ENCODE assay signal across 39 cellular contexts in genomic region chr14:27278341-27278740, GRCh38.
"Had no signal": no experiment of that assay in that cellular context is flagged by ENCODE, and none has a peak within 500 bp of the region (broad histone marks: within the 10 kb centered on the region; RNA-seq: fewer than 3 reads in every experiment).

No MANE protein-coding gene starts in this region.

- H3K4me1 Mint-ChIP-seq: activated naive CD4-positive, alpha-beta T cell treated with anti-CD3 and anti-CD28 coated beads, Interleukin-2, amount 10 ng/mL, durations not matched to agents 7 days and 5 days; activated naive CD4-positive, alpha-beta T cell treated with anti-CD3 and anti-CD28 coated beads, Interleukin-2, amount 50 U/mL, for 24 hours; activated naive CD8-positive, alpha-beta T cell treated with anti-CD3 and anti-CD28 coated beads for 36 hours; activated naive CD8-positive, alpha-beta T cell treated with anti-CD3 and anti-CD28 coated beads, Interleukin-2, amount 10 ng/mL, durations not matched to agents 7 days and 5 days; activated naive CD8-positive, alpha-beta T cell treated with anti-CD3 and anti-CD28 coated beads, Interleukin-2, amount 50 U/mL, for 24 hours; activated T-helper 17 cell treated with anti-CD3 and anti-CD28 coated beads, Interleukin-2, amount 50 U/mL, for 72 hours; central memory CD8-positive, alpha-beta T cell had no signal

- H3K9me3 Mint-ChIP-seq: activated naive CD4-positive, alpha-beta T cell treated with anti-CD3 and anti-CD28 coated beads, Interleukin-2, amount 50 U/mL, for 24 hours had no signal

- H3K27me3 Mint-ChIP-seq: activated naive CD4-positive, alpha-beta T cell treated with anti-CD3 and anti-CD28 coated beads, Interleukin-2, amount 10 ng/mL, durations not matched to agents 7 days and 5 days; activated naive CD4-positive, alpha-beta T cell treated with anti-CD3 and anti-CD28 coated beads, Interleukin-2, amount 50 U/mL, for 24 hours; activated naive CD8-positive, alpha-beta T cell; activated naive CD8-positive, alpha-beta T cell treated with anti-CD3 and anti-CD28 coated beads for 36 hours; activated naive CD8-positive, alpha-beta T cell treated with anti-CD3 and anti-CD28 coated beads, Interleukin-2, amount 10 ng/mL, durations not matched to agents 7 days and 5 days; activated naive CD8-positive, alpha-beta T cell treated with anti-CD3 and anti-CD28 coated beads, Interleukin-2, amount 50 U/mL, for 24 hours; activated T-cell treated with anti-CD3 and anti-CD28 coated beads, Interleukin-2, amount 50 U/mL, for 24 hours; activated T-helper 17 cell treated with anti-CD3 and anti-CD28 coated beads, Interleukin-2, amount 50 U/mL, for 72 hours; brain; central memory CD8-positive, alpha-beta T cell had no signal

- H3K9me3 ChIP-seq: adrenal gland, ascending aorta, body of pancreas, breast epithelium had no signal

- H3K4me3 ChIP-seq: adrenal gland, ascending aorta, body of pancreas, breast epithelium, cardiac muscle cell had no signal

- FAIRE-seq: astrocyte, bronchial epithelial cell had no signal

- H3K27me3 ChIP-seq: adrenal gland, ascending aorta, body of pancreas, brain microvascular endothelial cell, breast epithelium, cardiac muscle cell had no signal

- DNase-seq: activated effector memory CD4-positive, alpha-beta T cell treated with anti-CD3 and anti-CD28 coated beads, Interleukin-2, amount 50 U/mL, for 16 hours; activated effector memory CD4-positive, alpha-beta T cell treated with Interleukin-2 at 50 U/mL for 16 hours; activated gamma-delta T cell; activated gamma-delta T cell treated with Interleukin-2 at 50 U/mL for 16 hours; activated naive CD4-positive, alpha-beta T cell; activated naive CD4-positive, alpha-beta T cell treated with anti-CD3 and anti-CD28 coated beads for 36 hours; activated naive CD4-positive, alpha-beta T cell treated with anti-CD3 and anti-CD28 coated beads, Interleukin-2, amount 10 ng/mL, durations not matched to agents 7 days and 5 days; activated naive CD4-positive, alpha-beta T cell treated with anti-CD3 and anti-CD28 coated beads, Interleukin-2, amount 50 U/mL, for 16 hours; activated naive CD4-positive, alpha-beta T cell treated with Interleukin-2 at 50 U/mL for 16 hours; activated naive CD8-positive, alpha-beta T cell treated with anti-CD3 and anti-CD28 coated beads for 36 hours; activated naive CD8-positive, alpha-beta T cell treated with anti-CD3 and anti-CD28 coated beads, Interleukin-2, amount 10 ng/mL, durations not matched to agents 7 days and 5 days; activated naive CD8-positive, alpha-beta T cell treated with anti-CD3 and anti-CD28 coated beads, Interleukin-2, amount 50 U/mL, for 24 hours; activated T-cell treated with anti-CD3 and anti-CD28 coated beads, Interleukin-2, amount 50 U/mL, for 24 hours; activated T-cell treated with anti-CD3 and anti-CD28 coated beads, Interleukin-2, amount 50 U/mL, for 4 hours; activated T-cell treated with anti-CD3 and anti-CD28 coated beads, Interleukin-2, amount 50 U/mL, for 48 hours; activated T-cell treated with anti-CD3 and anti-CD28 coated beads, Interleukin-2, amount 50 U/mL, for 72 hours; adrenal gland; amniotic stem cell; amygdala; anterior cingulate cortex; aorta; body of pancreas; brain microvascular endothelial cell; caudate nucleus; central memory CD4-positive, alpha-beta T cell; cerebellar nuclear complex had no signal

- H3K27ac Mint-ChIP-seq: activated naive CD4-positive, alpha-beta T cell treated with anti-CD3 and anti-CD28 coated beads for 36 hours; activated naive CD4-positive, alpha-beta T cell treated with anti-CD3 and anti-CD28 coated beads, Interleukin-2, amount 10 ng/mL, durations not matched to agents 7 days and 5 days; activated naive CD4-positive, alpha-beta T cell treated with anti-CD3 and anti-CD28 coated beads, Interleukin-2, amount 50 U/mL, for 24 hours; activated naive CD4-positive, alpha-beta T cell treated with anti-CD3 and anti-CD28 coated beads, Interleukin-2, amount 50 U/mL, for 72 hours; activated naive CD8-positive, alpha-beta T cell; activated naive CD8-positive, alpha-beta T cell treated with anti-CD3 and anti-CD28 coated beads for 36 hours; activated naive CD8-positive, alpha-beta T cell treated with anti-CD3 and anti-CD28 coated beads, Interleukin-2, amount 10 ng/mL, durations not matched to agents 7 days and 5 days; activated naive CD8-positive, alpha-beta T cell treated with anti-CD3 and anti-CD28 coated beads, Interleukin-2, amount 50 U/mL, for 24 hours; activated T-cell treated with anti-CD3 and anti-CD28 coated beads, Interleukin-2, amount 50 U/mL, for 24 hours; activated T-cell treated with anti-CD3 and anti-CD28 coated beads, Interleukin-2, amount 50 U/mL, for 72 hours; activated T-helper 1 cell treated with anti-CD3 and anti-CD28 coated beads, Interleukin-12 subunit alpha, Interleukin-12 subunit beta, Interleukin-2, Interleukin-4 antibody, amounts not matched to agents 30 ng/mL and 10 ng/mL and 1 ng/mL, durations not matched to agents 14 hours and 24 hours and 36 hours; activated T-helper 17 cell treated with anti-CD3 and anti-CD28 coated beads, Interleukin-2, amount 50 U/mL, for 72 hours; activated T-helper 2 cell treated with anti-CD3 and anti-CD28 coated beads, Interferon-gamma antibody, Interleukin-2, Interleukin-4, amounts not matched to agents 10 μg/mL and 5 μg/mL and 100 μg/mL, durations not matched to agents 14 hours and 24 hours and 36 hours; brain had no signal

- H3K4me3 Mint-ChIP-seq: activated naive CD4-positive, alpha-beta T cell treated with anti-CD3 and anti-CD28 coated beads for 36 hours; activated naive CD4-positive, alpha-beta T cell treated with anti-CD3 and anti-CD28 coated beads, Interleukin-2, amount 10 ng/mL, durations not matched to agents 7 days and 5 days; activated naive CD4-positive, alpha-beta T cell treated with anti-CD3 and anti-CD28 coated beads, Interleukin-2, amount 50 U/mL, for 24 hours; activated naive CD8-positive, alpha-beta T cell; activated naive CD8-positive, alpha-beta T cell treated with anti-CD3 and anti-CD28 coated beads for 36 hours; activated naive CD8-positive, alpha-beta T cell treated with anti-CD3 and anti-CD28 coated beads, Interleukin-2, amount 10 ng/mL, durations not matched to agents 7 days and 5 days; activated naive CD8-positive, alpha-beta T cell treated with anti-CD3 and anti-CD28 coated beads, Interleukin-2, amount 50 U/mL, for 24 hours; activated T-cell treated with anti-CD3 and anti-CD28 coated beads, Interleukin-2, amount 50 U/mL, for 24 hours; activated T-cell treated with anti-CD3 and anti-CD28 coated beads, Interleukin-2, amount 50 U/mL, for 4 hours; activated T-cell treated with anti-CD3 and anti-CD28 coated beads, Interleukin-2, amount 50 U/mL, for 72 hours; activated T-helper 1 cell treated with anti-CD3 and anti-CD28 coated beads, Interleukin-12 subunit alpha, Interleukin-12 subunit beta, Interleukin-2, Interleukin-4 antibody, amounts not matched to agents 30 ng/mL and 10 ng/mL and 1 ng/mL, durations not matched to agents 14 hours and 24 hours and 36 hours; activated T-helper 17 cell treated with anti-CD3 and anti-CD28 coated beads, Interleukin-2, amount 50 U/mL, for 72 hours; brain; central memory CD8-positive, alpha-beta T cell had no signal

- H3K27ac ChIP-seq: adrenal gland, ascending aorta, body of pancreas, brain microvascular endothelial cell, breast epithelium, cardiac muscle cell had no signal

- H3K4me1 ChIP-seq: adrenal gland, ascending aorta, body of pancreas, breast epithelium had no signal

- H3K36me3 Mint-ChIP-seq: activated naive CD4-positive, alpha-beta T cell treated with anti-CD3 and anti-CD28 coated beads, Interleukin-2, amount 10 ng/mL, durations not matched to agents 7 days and 5 days; activated naive CD4-positive, alpha-beta T cell treated with anti-CD3 and anti-CD28 coated beads, Interleukin-2, amount 50 U/mL, for 24 hours; activated naive CD4-positive, alpha-beta T cell treated with anti-CD3 and anti-CD28 coated beads, Interleukin-2, amount 50 U/mL, for 72 hours; activated naive CD8-positive, alpha-beta T cell; activated naive CD8-positive, alpha-beta T cell treated with anti-CD3 and anti-CD28 coated beads for 36 hours; activated naive CD8-positive, alpha-beta T cell treated with anti-CD3 and anti-CD28 coated beads, Interleukin-2, amount 10 ng/mL, durations not matched to agents 7 days and 5 days; brain had no signal

- H3K36me3 ChIP-seq: adrenal gland, ascending aorta, brain microvascular endothelial cell, breast epithelium, cardiac muscle cell had no signal
